ENCODE assay signal across 25 cellular contexts in genomic region chr21:29146726-29147125, GRCh38. TPM values are rescaled to one million over a fixed set of nuclear protein-coding genes. Genes with fewer than 3 reads are reported as not detected.
DNase-seq lines count a peak whose midpoint lies in the region; ATAC-seq, FAIRE-seq and TF ChIP-seq lines count a peak whose summit lies in the region.
"Had no signal": no experiment of that assay in that cellular context is flagged by ENCODE, and none has a peak within 500 bp of the region (broad histone marks: within the 10 kb centered on the region; RNA-seq: fewer than 3 reads in every experiment).

No MANE protein-coding gene starts in this region.

- no peaks in the 10 kb centered on the region for H3K36me3 ChIP-seq in SK-N-SH (replicated peaks in 1 of 2; ENCODE audit: control insufficient read depth in 1 of 2, insufficient read depth in 2 of 2, low read length in 1 of 2)
- no peaks in the 10 kb centered on the region for H3K36me3 ChIP-seq in endothelial cell of umbilical vein (ENCODE audit: control insufficient read depth in 2 of 2, extremely low read depth in 1 of 2, insufficient read depth in 2 of 2, low read length in 2 of 2)
- H3K36me3 ChIP-seq: BE2C, pancreas had no signal

- peak overlapping the region; percentile 79 to 84; a peak in 3 of 4 replicates for H3K27ac ChIP-seq in SK-N-SH (ENCODE audit: low read depth in 2 of 2, low read length in 1 of 2)
- H3K27ac ChIP-seq in endothelial cell of umbilical vein (ENCODE audit: insufficient read depth, low read depth, low read length) = peak overlapping the region; percentile 97
- H3K27ac ChIP-seq: pancreas had no signal

- no peak for FAIRE-seq in endothelial cell of umbilical vein (lab: Jason Lieb, UNC)
- FAIRE-seq: D721Med, endometrium, G401.6, kidney, pancreas had no signal

- H3K27me3 ChIP-seq in SK-N-SH (ENCODE audit: insufficient read depth) = no peaks in the 10 kb centered on the region
- H3K27me3 ChIP-seq in endothelial cell of umbilical vein (ENCODE audit: control insufficient read depth in 2 of 2, insufficient read depth in 2 of 2, low read length in 2 of 2) = no peaks in the 10 kb centered on the region
- H3K27me3 ChIP-seq: pancreas had no signal

- POLR2A ChIA-PET in SK-N-SH (lab: Yijun Ruan, JAX) (no interaction called here), endothelial cell of umbilical vein (lab: Charles Lee) (no interaction called here)

- no peaks in the 10 kb centered on the region for H3K27me3 Mint-ChIP-seq in osteocyte (ENCODE audit: unreplicated experiment)
- H3K27me3 Mint-ChIP-seq: activated CD4-positive, alpha-beta T cell treated with anti-CD3 and anti-CD28 coated beads, Interleukin-2, amount 10 ng/mL, durations not matched to agents 24 days and 14 days; activated T-helper 17 cell treated with anti-CD3 and anti-CD28 coated beads, Interleukin-2, amount 50 U/mL, for 72 hours; naive B cell; stimulated activated naive CD8-positive, alpha-beta T cell treated with anti-CD3 and anti-CD28 coated beads, Interleukin-15, amount 100 ng/mL, for 72 hours; type B pancreatic cell had no signal

- H3K4me3 Mint-ChIP-seq in osteocyte (ENCODE audit: unreplicated experiment) = no peak overlapping the region
- H3K4me3 Mint-ChIP-seq: activated CD4-positive, alpha-beta T cell treated with anti-CD3 and anti-CD28 coated beads, Interleukin-2, amount 10 ng/mL, durations not matched to agents 24 days and 14 days; activated naive CD8-positive, alpha-beta T cell treated with anti-CD3 and anti-CD28 coated beads, Interleukin-2, amount 10 ng/mL, durations not matched to agents 7 days and 5 days; activated T-helper 17 cell treated with anti-CD3 and anti-CD28 coated beads, Interleukin-2, amount 50 U/mL, for 72 hours; naive B cell; stimulated activated naive CD8-positive, alpha-beta T cell treated with anti-CD3 and anti-CD28 coated beads, Interleukin-15, amount 100 ng/mL, for 72 hours; type B pancreatic cell had no signal

- H3F3A ChIP-seq in SK-N-SH (replicated peaks; ENCODE audit: insufficient read depth) = peaks cover 40% of the 10 kb centered on the region

- ATAC-seq in SK-N-SH treated with all-trans-retinoic acid at 6 μM for 48 hours = no peak
- ATAC-seq in HG03342 (IDR thresholded peaks at IDR 0.05; ENCODE audit: unreplicated experiment) = no peak
- ATAC-seq in HG02678 (IDR thresholded peaks at IDR 0.05; ENCODE audit: unreplicated experiment) = no peak
- ATAC-seq: activated T-helper 17 cell treated with anti-CD3 and anti-CD28 coated beads, Interleukin-2, amount 50 U/mL, for 72 hours; stimulated activated naive CD8-positive, alpha-beta T cell treated with anti-CD3 and anti-CD28 coated beads, Interleukin-15, amount 100 ng/mL, for 72 hours had no signal

- 7% methylated on average over 1 of the region's 1 CpG for WGBS in SK-N-SH (ENCODE audit: low lambda C conversion rate)

- H3K79me2 ChIP-seq in SK-N-SH (ENCODE audit: insufficient read depth) = no peaks in the 10 kb centered on the region
- H3K79me2 ChIP-seq in endothelial cell of umbilical vein (ENCODE audit: control insufficient read depth, insufficient read depth, low read length) = no peaks in the 10 kb centered on the region

- no peaks in the 10 kb centered on the region for H4K20me1 ChIP-seq in SK-N-SH (ENCODE audit: insufficient read depth)
- H4K20me1 ChIP-seq in endothelial cell of umbilical vein (replicated peaks; ENCODE audit: control insufficient read depth, extremely low read depth, insufficient read depth, low read length) = no peaks in the 10 kb centered on the region

- TF ChIP-seq CTCF in SK-N-SH (IDR thresholded peaks at IDR 0.05) (no peak), endothelial cell of umbilical vein (IDR thresholded peaks at IDR 0.05; ENCODE audit: extremely low read depth in 1 of 2, insufficient read depth in 1 of 2, low read depth in 1 of 2, low read length in 2 of 2) (no peak), osteocyte (IDR thresholded peaks at IDR 0.05) (no peak)

- no peak for TF ChIP-seq POLR2A in endothelial cell of umbilical vein (IDR thresholded peaks at IDR 0.05; ENCODE audit: low read depth, low read length)

- no peaks in the 10 kb centered on the region for H3K9me2 ChIP-seq in SK-N-SH

- H3K9me1 ChIP-seq in endothelial cell of umbilical vein (replicated peaks; ENCODE audit: control insufficient read depth, extremely low read depth, insufficient read depth, low read length) = no peaks in the 10 kb centered on the region

- H3K9me3 Mint-ChIP-seq in osteocyte (ENCODE audit: unreplicated experiment) = no peaks in the 10 kb centered on the region
- H3K9me3 Mint-ChIP-seq: activated CD4-positive, alpha-beta T cell treated with anti-CD3 and anti-CD28 coated beads, Interleukin-2, amount 10 ng/mL, durations not matched to agents 24 days and 14 days; activated naive CD8-positive, alpha-beta T cell treated with anti-CD3 and anti-CD28 coated beads, Interleukin-2, amount 10 ng/mL, durations not matched to agents 7 days and 5 days; activated T-helper 17 cell treated with anti-CD3 and anti-CD28 coated beads, Interleukin-2, amount 50 U/mL, for 72 hours; naive B cell; stimulated activated naive CD8-positive, alpha-beta T cell treated with anti-CD3 and anti-CD28 coated beads, Interleukin-15, amount 100 ng/mL, for 72 hours; type B pancreatic cell had no signal

- no peak for TF ChIP-seq RAD21 in SK-N-SH (IDR thresholded peaks at IDR 0.05; ENCODE audit: low read length)

- BruUV-seq in endothelial cell of umbilical vein (replicated peaks; lab: Mats Ljungman, UMichigan) = no TSS peak

- H3K4me3 ChIP-seq in SK-N-SH (ENCODE audit: low read depth in 2 of 2, low read length in 1 of 2) (no peak overlapping the region), endothelial cell of umbilical vein (replicated peaks in 1 of 3; ENCODE audit: insufficient read depth in 1 of 3, low read depth in 1 of 3, low read length in 3 of 3) (no peak overlapping the region)
- H3K4me3 ChIP-seq: pancreas had no signal

- dilution Hi-C loops in endothelial cell of umbilical vein (cut with MboI; ENCODE audit: extremely low pct_ligation_motif_present, low sequenced_read_pairs) = no loop called here

- peak overlapping the region; percentile 96 for H3K27ac Mint-ChIP-seq in osteocyte (ENCODE audit: unreplicated experiment)
- H3K27ac Mint-ChIP-seq: activated CD4-positive, alpha-beta T cell treated with anti-CD3 and anti-CD28 coated beads, Interleukin-2, amount 10 ng/mL, durations not matched to agents 24 days and 14 days; activated naive CD8-positive, alpha-beta T cell treated with anti-CD3 and anti-CD28 coated beads, Interleukin-2, amount 10 ng/mL, durations not matched to agents 7 days and 5 days; activated T-helper 17 cell treated with anti-CD3 and anti-CD28 coated beads, Interleukin-2, amount 50 U/mL, for 72 hours; naive B cell; stimulated activated naive CD8-positive, alpha-beta T cell treated with anti-CD3 and anti-CD28 coated beads, Interleukin-15, amount 100 ng/mL, for 72 hours; type B pancreatic cell had no signal

- peaks cover 0 to 33% of the 10 kb centered on the region in 2 experiments; a peak in 2 of 4 replicates for H3K4me1 ChIP-seq in SK-N-SH (ENCODE audit: control insufficient read depth in 1 of 2, insufficient read depth in 2 of 2, low read depth in 1 of 2, low read length in 1 of 2)
- H3K4me1 ChIP-seq in endothelial cell of umbilical vein (ENCODE audit: control insufficient read depth, extremely low read depth, insufficient read depth, low read length) = peaks cover 35% of the 10 kb centered on the region
- H3K4me1 ChIP-seq: BE2C had no signal

- CTCF ChIA-PET in SK-N-SH (lab: Yijun Ruan, JAX) (interaction anchor here (1.8 kb wide), 1 partner anchor 18 kb away, joined by 6 read pairs; no protein-coding TSS in a partner anchor), endothelial cell of umbilical vein (lab: Charles Lee) (interaction anchor here (2.3 to 3.7 kb wide), 2 partner anchors 8 to 56 kb away, joined by 8 to 9 read pairs; no protein-coding TSS in a partner anchor)

- H3K4me1 Mint-ChIP-seq in osteocyte (ENCODE audit: unreplicated experiment) = peaks cover 36% of the 10 kb centered on the region
- H3K4me1 Mint-ChIP-seq: activated T-helper 17 cell treated with anti-CD3 and anti-CD28 coated beads, Interleukin-2, amount 50 U/mL, for 72 hours had no signal

- H3K9me3 ChIP-seq in SK-N-SH (no peaks in the 10 kb centered on the region), endothelial cell of umbilical vein (replicated peaks; ENCODE audit: control insufficient read depth, insufficient read depth, low read length) (no peaks in the 10 kb centered on the region)
- H3K9me3 ChIP-seq: BE2C, pancreas had no signal

- intact Hi-C loops in endothelial cell of umbilical vein (cut with micrococcal nuclease) = no loop called here

- no peaks in the 10 kb centered on the region for H3K36me3 Mint-ChIP-seq in osteocyte (ENCODE audit: unreplicated experiment)
- H3K36me3 Mint-ChIP-seq: activated naive CD8-positive, alpha-beta T cell treated with anti-CD3 and anti-CD28 coated beads, Interleukin-2, amount 10 ng/mL, durations not matched to agents 7 days and 5 days; type B pancreatic cell had no signal

- H3K4me2 ChIP-seq in SK-N-SH (no peak overlapping the region), endothelial cell of umbilical vein (ENCODE audit: insufficient read depth, low read length) (peak overlapping the region; percentile 72)

- DNase-seq in SK-N-SH = no peak
- peak; percentile 10 for DNase-seq in endothelial cell of umbilical vein (ENCODE audit: low read depth, low spot score)
- DNase-seq in osteocyte (ENCODE audit: extremely low spot score, unreplicated experiment) = no peak
- no peak for DNase-seq in putamen (ENCODE audit: low spot score)
- no peak for DNase-seq in DMS153 treated with DMSO at 0.1 percent for 48 hours (lab: John Stamatoyannopoulos, UW; ENCODE audit: unreplicated experiment)
- DNase-seq: 8988T; activated CD4-positive, alpha-beta T cell treated with anti-CD3 and anti-CD28 coated beads, Interleukin-2, amount 10 ng/mL, durations not matched to agents 24 days and 14 days; activated naive CD8-positive, alpha-beta T cell treated with anti-CD3 and anti-CD28 coated beads, Interleukin-2, amount 10 ng/mL, durations not matched to agents 7 days and 5 days; BE2C; kidney; naive B cell; NCI-H146; NCI-H2171; NCI-H524 treated with DMSO at 0.1 percent for 48 hours; pancreas; stimulated activated CD4-positive, alpha-beta T cell treated with anti-CD3 and anti-CD28 coated beads, Interleukin-4, amount 100 ng/mL, for 4 hours; stimulated activated naive CD8-positive, alpha-beta T cell treated with anti-CD3 and anti-CD28 coated beads, Interleukin-15, amount 100 ng/mL, for 72 hours had no signal

- no peak overlapping the region for H3K9ac ChIP-seq in SK-N-SH
- no peak overlapping the region for H3K9ac ChIP-seq in endothelial cell of umbilical vein (replicated peaks; ENCODE audit: extremely low read depth, insufficient read depth, low read length)

- H2AFZ ChIP-seq in SK-N-SH (ENCODE audit: low read depth) = no peak overlapping the region
- no peak overlapping the region for H2AFZ ChIP-seq in endothelial cell of umbilical vein (ENCODE audit: low read depth, low read length)

- no peak for TF ChIP-seq EP300 in SK-N-SH (IDR thresholded peaks at IDR 0.05; ENCODE audit: borderline replicate concordance in 1 of 2, low read depth in 1 of 2, low read length in 1 of 2)

RNA-seq across cellular contexts. Expression of gene MAP3K7CL, which starts 16.3 kb away (rescaled TPM):
- polyA plus RNA-seq in SK-N-SH (2012; rRNA removed) = 2.3 and 5.2 TPM in 2 replicates
- polyA plus RNA-seq in SK-N-SH (2012; cell fraction: cytosol; rRNA removed) = 4.1 and 5.1 TPM in 2 replicates
- polyA plus RNA-seq in SK-N-SH (2012; cell fraction: nucleus; rRNA removed) = 1.3 and 2.0 TPM in 2 replicates
- total RNA-seq in endothelial cell of umbilical vein = 8.1 and 10.9 TPM in 2 replicates
- polyA plus RNA-seq in endothelial cell of umbilical vein = 4.5 and 6.1 TPM in 2 replicates
- 7.1 and 7.2 TPM in 2 replicates for polyA plus RNA-seq in endothelial cell of umbilical vein (2011; cell fraction: cytosol; rRNA removed)
- polyA plus RNA-seq in endothelial cell of umbilical vein (2011; cell fraction: nucleus; rRNA removed) = 12.4 and 15.8 TPM in 2 replicates
- 4.9 and 8.3 TPM in 2 replicates for polyA plus RNA-seq in endothelial cell of umbilical vein (2012)
- 9.3 and 14.8 TPM in 2 replicates for polyA minus RNA-seq in endothelial cell of umbilical vein
- polyA minus RNA-seq in endothelial cell of umbilical vein (2011; cell fraction: cytosol; rRNA and poly(A)+ RNA removed) = 1.1 TPM
- 12.3 and 13.5 TPM in 2 replicates for polyA minus RNA-seq in endothelial cell of umbilical vein (2011; cell fraction: nucleus; rRNA and poly(A)+ RNA removed)
- 1.8 and 2.4 TPM in 2 replicates for total RNA-seq in osteocyte
